1 cellular context compared by ENCODE assay signal in the genomic region with DNA sequence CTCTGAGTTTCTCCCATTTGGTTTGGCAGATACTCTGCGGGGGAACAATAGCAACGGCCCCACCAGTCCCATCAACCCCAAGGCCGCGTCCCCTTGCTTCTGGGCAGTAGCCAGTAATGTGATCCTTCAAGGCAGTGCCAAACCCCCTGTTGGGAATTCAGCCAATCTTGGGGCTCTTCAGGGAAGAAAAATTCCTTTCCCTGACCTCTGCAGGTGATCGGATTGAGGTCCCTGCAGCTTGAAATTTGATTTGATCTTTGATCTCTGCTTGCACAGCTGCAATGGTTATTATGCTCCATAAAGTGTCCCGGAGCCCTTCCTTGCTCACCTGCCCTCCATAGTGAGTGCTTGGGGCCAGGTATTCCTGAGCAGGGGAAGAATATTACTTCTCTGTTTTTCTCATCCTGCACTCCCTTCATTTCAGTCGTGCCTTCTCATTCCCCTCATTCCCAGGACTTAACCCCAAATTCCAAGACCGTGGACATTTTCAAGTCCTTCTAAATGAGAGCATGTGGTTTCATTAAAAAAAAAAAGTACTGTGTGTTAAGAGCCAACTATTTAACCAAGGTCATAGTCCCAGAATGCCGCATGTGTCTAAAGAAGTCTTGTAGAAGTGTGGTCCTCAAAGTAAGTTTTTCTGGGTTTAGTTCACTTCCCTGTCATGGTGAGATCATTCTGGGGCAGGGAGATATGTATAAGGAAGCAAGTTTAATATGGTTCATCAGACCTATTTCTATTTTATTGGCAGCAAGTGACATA.
TF ChIP-seq lines count a peak whose summit lies in the region.

No MANE protein-coding gene starts in this region.

TF ChIP-seq in IMR-90, 13 proteins besides CTCF, POLR2A, EP300 and RAD21 (continued from another document):
- TF ChIP-seq NFE2L2 (IDR thresholded peaks at IDR 0.05; ENCODE audit: low read depth, low read length): no peak
- TF ChIP-seq MAZ (IDR thresholded peaks at IDR 0.05; ENCODE audit: borderline replicate concordance, low read depth, low read length): no peak
- no peak for TF ChIP-seq RCOR1 (IDR thresholded peaks at IDR 0.05; ENCODE audit: insufficient replicate concordance, low read length)
- TF ChIP-seq, protein P1, sequence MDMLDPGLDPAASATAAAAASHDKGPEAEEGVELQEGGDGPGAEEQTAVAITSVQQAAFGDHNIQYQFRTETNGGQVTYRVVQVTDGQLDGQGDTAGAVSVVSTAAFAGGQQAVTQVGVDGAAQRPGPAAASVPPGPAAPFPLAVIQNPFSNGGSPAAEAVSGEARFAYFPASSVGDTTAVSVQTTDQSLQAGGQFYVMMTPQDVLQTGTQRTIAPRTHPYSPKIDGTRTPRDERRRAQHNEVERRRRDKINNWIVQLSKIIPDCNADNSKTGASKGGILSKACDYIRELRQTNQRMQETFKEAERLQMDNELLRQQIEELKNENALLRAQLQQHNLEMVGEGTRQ (IDR thresholded peaks at IDR 0.05; ENCODE audit: low read depth, low read length): no peak
- no peak for TF ChIP-seq RFX5 (IDR thresholded peaks at IDR 0.05; ENCODE audit: low read depth, low read length)
- no peak for TF ChIP-seq MXI1 (IDR thresholded peaks at IDR 0.05; ENCODE audit: borderline replicate concordance, low read depth, low read length)
- TF ChIP-seq, protein P2, sequence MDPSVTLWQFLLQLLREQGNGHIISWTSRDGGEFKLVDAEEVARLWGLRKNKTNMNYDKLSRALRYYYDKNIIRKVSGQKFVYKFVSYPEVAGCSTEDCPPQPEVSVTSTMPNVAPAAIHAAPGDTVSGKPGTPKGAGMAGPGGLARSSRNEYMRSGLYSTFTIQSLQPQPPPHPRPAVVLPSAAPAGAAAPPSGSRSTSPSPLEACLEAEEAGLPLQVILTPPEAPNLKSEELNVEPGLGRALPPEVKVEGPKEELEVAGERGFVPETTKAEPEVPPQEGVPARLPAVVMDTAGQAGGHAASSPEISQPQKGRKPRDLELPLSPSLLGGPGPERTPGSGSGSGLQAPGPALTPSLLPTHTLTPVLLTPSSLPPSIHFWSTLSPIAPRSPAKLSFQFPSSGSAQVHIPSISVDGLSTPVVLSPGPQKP (IDR thresholded peaks at IDR 0.05; ENCODE audit: borderline replicate concordance, low read depth, low read length): no peak
- no peak for TF ChIP-seq CEBPB (IDR thresholded peaks at IDR 0.05; ENCODE audit: low read depth, low read length)
